Comparison of ENCODE assay signal across 10 cellular contexts in genomic region chr12:15662303-15662980, GRCh38.
A peak's percentile ranks its signal among the peaks of the same experiment; 100 is the strongest.
DNase-seq lines count a peak whose midpoint lies in the region; ATAC-seq, FAIRE-seq and TF ChIP-seq lines count a peak whose summit lies in the region.
"Had no signal": no experiment of that assay in that cellular context is flagged by ENCODE, and none has a peak within 500 bp of the region (broad histone marks: within the 10 kb centered on the region; RNA-seq: fewer than 3 reads in every experiment).

No MANE protein-coding gene starts in this region.

- FAIRE-seq in A549 (lab: Jason Lieb, UNC) (peak; percentile 90), keratinocyte (lab: Jason Lieb, UNC) (peak; percentile 75)

- peak in 1 of 2 experiments; percentile 54; a peak in 1 of 5 replicates for TF ChIP-seq EP300 in A549 (IDR thresholded peaks at IDR 0.05)

- intact Hi-C loops in body of pancreas (cut with DNase I): no loop called here

- H3K27ac ChIP-seq in A549: peak overlapping the region; percentile 86 to 88
- H3K27ac ChIP-seq in body of pancreas: no peak overlapping the region
- H3K27ac ChIP-seq in keratinocyte (ENCODE audit: control insufficient read depth, insufficient read depth, low read length): peak overlapping the region; percentile 75

- no peaks in the 10 kb centered on the region for H3K27me3 ChIP-seq in body of pancreas
- no peaks in the 10 kb centered on the region for H3K27me3 ChIP-seq in keratinocyte (ENCODE audit: control insufficient read depth, extremely low read depth, insufficient read depth, low read length)

- 21% methylated on average over 3 of the region's 3 CpGs for WGBS in A549 (ENCODE audit: missing lambda C conversion rate)
- WGBS in body of pancreas, 2 donors: 86 to 91% methylated on average over 3 of the region's 3 CpGs

- CTCF ChIA-PET in A549 (lab: Yijun Ruan, JAX): interaction anchor here (1.5 kb wide), 1 partner anchor 72 kb away, joined by 7 read pairs; no protein-coding TSS in a partner anchor

- TF ChIP-seq RAD21 in A549 (conservative IDR thresholded peaks at IDR 0.05 in 1 of 2, IDR thresholded peaks at IDR 0.05 in 1 of 2): no peak; a peak in 1 of 5 replicates

- no peak overlapping the region for H3K4me3 ChIP-seq in A549
- no peak overlapping the region for H3K4me3 ChIP-seq in body of pancreas
- H3K4me3 ChIP-seq in keratinocyte (ENCODE audit: control insufficient read depth in 2 of 3, extremely low read depth in 1 of 3, insufficient read depth in 2 of 3, low read depth in 1 of 3, low read length in 3 of 3): no peak overlapping the region

- no peak overlapping the region for H3K9ac ChIP-seq in keratinocyte (ENCODE audit: control insufficient read depth, extremely low read depth, insufficient read depth, low read length)

- DNase-seq in A549 (ENCODE audit: low read depth in 1 of 2, low spot score in 1 of 2) (peak; percentile 78 to 91), HPDE6-E6E7 (ENCODE audit: extremely low spot score) (peak; percentile 72), body of pancreas (no peak), keratinocyte (ENCODE audit: low read depth, low spot score) (peak; percentile 71), RPMI8226 (no peak)
- no peak for DNase-seq in activated CD4-positive, alpha-beta T cell treated with anti-CD3 and anti-CD28 coated beads, Interleukin-2, amount 50 U/mL, for 48 hours
- DNase-seq: activated CD8-positive, alpha-beta memory T cell treated with anti-CD3 and anti-CD28 coated beads for 24 hours; natural killer cell had no signal

- dilution Hi-C loops in keratinocyte (cut with MboI; ENCODE audit: extremely low pct_ligation_motif_present, low sequenced_read_pairs): no loop called here

- no peaks in the 10 kb centered on the region for H3K9me1 ChIP-seq in keratinocyte (ENCODE audit: control insufficient read depth, extremely low read depth, insufficient read depth, low read length)

- peak overlapping the region; percentile 55 for H2AFZ ChIP-seq in keratinocyte (ENCODE audit: control insufficient read depth, low read length)

- POLR2A ChIA-PET in A549 (lab: Yijun Ruan, JAX): interaction anchor here (0.6 to 1.4 kb wide), 7 partner anchors 33 to 1296 kb away, joined by 3 to 11 read pairs (median 3); partner anchors contain the start of gene EPS8

- TF ChIP-seq POLR2A in A549 (IDR thresholded peaks at IDR 0.05; ENCODE audit: low read length) (no peak), body of pancreas (IDR thresholded peaks at IDR 0.05) (no peak)

- H3K4me2 ChIP-seq in A549: peak overlapping the region; percentile 67
- peak overlapping the region; percentile 60 for H3K4me2 ChIP-seq in keratinocyte (ENCODE audit: control insufficient read depth, extremely low read depth, insufficient read depth, low read depth, low read length)

- no peaks in the 10 kb centered on the region for H4K20me1 ChIP-seq in keratinocyte (ENCODE audit: control insufficient read depth, extremely low read depth, insufficient read depth, low read length)

- H3K79me2 ChIP-seq in keratinocyte (ENCODE audit: control insufficient read depth, insufficient read depth, low read length): no peaks in the 10 kb centered on the region

- ATAC-seq in A549 (peak; percentile 97 to 99), body of pancreas (peak; percentile 58), HG03378 (IDR thresholded peaks at IDR 0.05; ENCODE audit: unreplicated experiment) (no peak), HG02642 (IDR thresholded peaks at IDR 0.05; ENCODE audit: poor library complexity, unreplicated experiment) (no peak)
- ATAC-seq: natural killer cell had no signal

- no peak for TF ChIP-seq CTCF in A549 (IDR thresholded peaks at IDR 0.05)
- no peak for TF ChIP-seq CTCF in body of pancreas (IDR thresholded peaks at IDR 0.05)
- no peak for TF ChIP-seq CTCF in keratinocyte (optimal IDR thresholded peaks at IDR 0.05 in 1 of 3, IDR thresholded peaks at IDR 0.05 in 1 of 3, conservative IDR thresholded peaks at IDR 0.05 in 1 of 3; ENCODE audit: extremely low read depth in 1 of 3, insufficient read depth in 2 of 3, low read length in 3 of 3)

- H3K4me1 ChIP-seq in A549 (peaks cover 41% of the 10 kb centered on the region), body of pancreas (no peaks in the 10 kb centered on the region), keratinocyte (ENCODE audit: control insufficient read depth, extremely low read depth, insufficient read depth, low read length) (peaks cover 15% of the 10 kb centered on the region)

- H3K36me3 ChIP-seq in body of pancreas (replicated peaks in 1 of 2; ENCODE audit: insufficient read depth in 1 of 2, low read depth in 2 of 2): peaks cover 0 to 3% of the 10 kb centered on the region in 2 donors
- no peaks in the 10 kb centered on the region for H3K36me3 ChIP-seq in keratinocyte (ENCODE audit: control insufficient read depth in 2 of 2, extremely low read depth in 1 of 2, insufficient read depth in 2 of 2, low read length in 2 of 2)

- no peaks in the 10 kb centered on the region for H3K9me3 ChIP-seq in A549
- no peaks in the 10 kb centered on the region for H3K9me3 ChIP-seq in body of pancreas
- H3K9me3 ChIP-seq in keratinocyte (ENCODE audit: control insufficient read depth, low read depth, low read length): no peaks in the 10 kb centered on the region

TF ChIP-seq in A549, 52 proteins besides CTCF, POLR2A, EP300 and RAD21 (continues in another document):
- no peak for TF ChIP-seq FOXS1 (CRISPR knock-in tag; IDR thresholded peaks at IDR 0.05)
- TF ChIP-seq SMC3 (IDR thresholded peaks at IDR 0.05): peak; percentile 22; the same call in 1 of the 3 replicates
- peak; percentile 86 for TF ChIP-seq NFE2L2 (conservative IDR thresholded peaks at IDR 0.05; ENCODE audit: low read length)
- no peak for TF ChIP-seq HOXB5 (CRISPR knock-in tag; IDR thresholded peaks at IDR 0.05)
- TF ChIP-seq MAZ (IDR thresholded peaks at IDR 0.05; ENCODE audit: borderline replicate concordance, low read depth, low read length): no peak
- no peak for TF ChIP-seq HMGXB4 (CRISPR knock-in tag; IDR thresholded peaks at IDR 0.05; ENCODE audit: borderline replicate concordance)
- TF ChIP-seq ZSCAN20 (CRISPR knock-in tag; IDR thresholded peaks at IDR 0.05): peak; percentile 74; the same call in 1 of the 2 replicates
- no peak for TF ChIP-seq POLR2AphosphoS2 (conservative IDR thresholded peaks at IDR 0.05; ENCODE audit: low read length)
- no peak for TF ChIP-seq HEYL (CRISPR knock-in tag; IDR thresholded peaks at IDR 0.05)
- 0 out of 2 replicates have a peak, but pooled peaks have one; percentile 25 for TF ChIP-seq MAX (IDR thresholded peaks at IDR 0.05)
- no peak for TF ChIP-seq HOXA7 (CRISPR knock-in tag; IDR thresholded peaks at IDR 0.05)
- no peak for TF ChIP-seq NPAS2 (CRISPR knock-in tag; IDR thresholded peaks at IDR 0.05; ENCODE audit: borderline replicate concordance)
- no peak for TF ChIP-seq HDAC2 (IDR thresholded peaks at IDR 0.05)
- peak in 1 of 2 experiments; percentile 58; a peak in 1 of 5 replicates for TF ChIP-seq JUN (IDR thresholded peaks at IDR 0.05)
- peak; percentile 87 for TF ChIP-seq FOSL2 (IDR thresholded peaks at IDR 0.05)
- TF ChIP-seq FOSL2 (CRISPR knock-in tag; IDR thresholded peaks at IDR 0.05): peak; percentile 96
- TF ChIP-seq KDM1A (IDR thresholded peaks at IDR 0.05; ENCODE audit: low read depth): no peak
- no peak for TF ChIP-seq ESRRA (IDR thresholded peaks at IDR 0.05; ENCODE audit: borderline replicate concordance, low read length)
- TF ChIP-seq PBX3 (IDR thresholded peaks at IDR 0.05): no peak

Comparison
In these comparisons a context has a peak if more than half of its experiments do, and no peak if none do; other contexts are left out.
1. ATAC-seq: peak in A549 (2 of 2) and body of pancreas (single experiment); none in HG03378 (single experiment) and HG02642 (single experiment).
2. DNase-seq: peak in A549 (2 of 2), HPDE6-E6E7 (single experiment) and keratinocyte (single experiment); none in body of pancreas (0 of 4), RPMI8226 (single experiment) and activated CD4-positive, alpha-beta T cell treated with anti-CD3 and anti-CD28 coated beads, Interleukin-2, amount 50 U/mL, for 48 hours (0 of 2).
3. H3K27ac ChIP-seq: peak in A549 (2 of 2) and keratinocyte (single experiment); none in body of pancreas (0 of 4).